In the genomic region with DNA sequence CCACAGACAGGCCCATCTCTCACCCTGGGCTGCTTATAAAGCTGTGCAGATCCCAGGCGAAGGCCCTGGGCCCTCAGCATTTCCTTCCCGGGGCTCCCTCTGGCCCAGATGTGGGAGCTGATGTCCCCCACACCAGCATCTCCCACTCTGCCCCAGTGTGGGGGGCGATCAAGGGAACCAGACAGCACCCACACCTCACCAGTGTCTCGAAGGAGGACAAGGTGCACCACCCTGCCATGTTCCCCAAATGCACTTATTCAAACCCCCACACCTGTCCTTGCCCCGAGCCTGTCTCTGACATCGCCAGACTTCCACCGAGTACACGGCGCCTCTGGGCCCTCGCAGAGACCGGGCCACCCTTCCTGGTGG, we compare ENCODE assay signal across 25 cellular contexts. TPM values are rescaled to one million over a fixed set of nuclear protein-coding genes. Genes with fewer than 3 reads are reported as not detected.
"Had no signal": no experiment of that assay in that cellular context is flagged by ENCODE, and none has a peak within 500 bp of the region (broad histone marks: within the 10 kb centered on the region; RNA-seq: fewer than 3 reads in every experiment).

No MANE protein-coding gene starts in this region.

- DNase-seq: hypothalamus; immature natural killer cell; midbrain; nucleus accumbens; stimulated activated CD4-positive, alpha-beta T cell treated with anti-CD3 and anti-CD28 coated beads, Interleukin-1b, Interleukin-23, amount 100 ng/mL, for 48 hours; stimulated activated CD4-positive, alpha-beta T cell treated with anti-CD3 and anti-CD28 coated beads, Interleukin-2, amount 100 ng/mL, for 48 hours; stimulated activated CD4-positive, alpha-beta T cell treated with anti-CD3 and anti-CD28 coated beads, Interleukin-4, amount 100 ng/mL, for 4 hours; stimulated activated CD8-positive, alpha-beta memory T cell treated with anti-CD3 and anti-CD28 coated beads, Interleukin-4, amount 100 ng/mL, for 48 hours; stimulated activated naive B cell treated with anti-CD40 and anti-IgM and Interleukin-4, amounts not matched to agents 10 μg/mL and 1 μg/mL and 100 μg/mL, for 72 hours; stimulated activated naive CD8-positive, alpha-beta T cell treated with anti-CD3 and anti-CD28 coated beads, Interleukin-15, Interleukin-2, amounts not matched to agents 100 U/mL and 50 U/mL, for 24 hours; stomach; testis; thyroid gland; transverse colon had no signal

- H3K27ac ChIP-seq: parathyroid adenoma, psoas muscle, right lobe of liver, stomach, testis, thyroid gland, transverse colon, upper lobe of left lung, vagina had no signal

- H3K4me3 Mint-ChIP-seq: immature natural killer cell; naive thymus-derived CD4-positive, alpha-beta T cell; natural killer cell treated with Interleukin-12 subunit alpha and Interleukin-12 subunit beta and Interleukin-15 and Interleukin-18, amount 100 ng/mL, for 72 hours; stimulated activated naive B cell treated with anti-CD40 and anti-IgM and Interleukin-4, amounts not matched to agents 10 μg/mL and 1 μg/mL and 100 μg/mL, for 72 hours had no signal

- H3K27me3 Mint-ChIP-seq: naive thymus-derived CD4-positive, alpha-beta T cell; natural killer cell treated with Interleukin-12 subunit alpha and Interleukin-12 subunit beta and Interleukin-15 and Interleukin-18, amount 100 ng/mL, for 72 hours; stimulated activated naive B cell treated with anti-CD40 and anti-IgM and Interleukin-4, amounts not matched to agents 10 μg/mL and 1 μg/mL and 100 μg/mL, for 72 hours had no signal

- H2AFZ ChIP-seq: parathyroid adenoma had no signal

- H3K9me3 Mint-ChIP-seq: immature natural killer cell; naive thymus-derived CD4-positive, alpha-beta T cell; natural killer cell treated with Interleukin-12 subunit alpha and Interleukin-12 subunit beta and Interleukin-15 and Interleukin-18, amount 100 ng/mL, for 72 hours; stimulated activated naive B cell treated with anti-CD40 and anti-IgM and Interleukin-4, amounts not matched to agents 10 μg/mL and 1 μg/mL and 100 μg/mL, for 72 hours had no signal

- H3K36me3 ChIP-seq: right lobe of liver, thyroid gland, transverse colon, vagina had no signal

- H3K36me3 Mint-ChIP-seq: immature natural killer cell; natural killer cell treated with Interleukin-12 subunit alpha and Interleukin-12 subunit beta and Interleukin-15 and Interleukin-18, amount 100 ng/mL, for 72 hours had no signal

- H3K27ac Mint-ChIP-seq: immature natural killer cell; natural killer cell treated with Interleukin-12 subunit alpha and Interleukin-12 subunit beta and Interleukin-15 and Interleukin-18, amount 100 ng/mL, for 72 hours; stimulated activated naive B cell treated with anti-CD40 and anti-IgM and Interleukin-4, amounts not matched to agents 10 μg/mL and 1 μg/mL and 100 μg/mL, for 72 hours had no signal

- H3K27me3 ChIP-seq: right lobe of liver, stomach, testis, thyroid gland, transverse colon, upper lobe of left lung, vagina had no signal

- H3K79me2 ChIP-seq: parathyroid adenoma had no signal

- ATAC-seq: left lobe of liver; mucosa of descending colon; naive thymus-derived CD4-positive, alpha-beta T cell; natural killer cell treated with Interleukin-12 subunit alpha and Interleukin-12 subunit beta and Interleukin-15 and Interleukin-18, amount 100 ng/mL, for 72 hours; psoas muscle; right lobe of liver; stimulated activated naive B cell treated with anti-CD40 and anti-IgM and Interleukin-4, amounts not matched to agents 10 μg/mL and 1 μg/mL and 100 μg/mL, for 72 hours; stimulated activated naive CD8-positive, alpha-beta T cell treated with anti-CD3 and anti-CD28 coated beads, Interleukin-15, Interleukin-2, amounts not matched to agents 100 U/mL and 50 U/mL, for 24 hours had no signal

- H3K4me2 ChIP-seq: smooth muscle cell had no signal

- H3K9ac ChIP-seq: parathyroid adenoma had no signal

- H3K9me3 ChIP-seq: mucosa of descending colon, psoas muscle, right lobe of liver, stomach, testis, thyroid gland, transverse colon, upper lobe of left lung, vagina had no signal

- H3K4me3 ChIP-seq: lung, mucosa of descending colon, psoas muscle, right lobe of liver, smooth muscle cell, stomach, testis, thyroid gland, transverse colon, upper lobe of left lung, vagina had no signal

- H3K4me1 ChIP-seq: parathyroid adenoma, psoas muscle, right lobe of liver, stomach, testis, thyroid gland, transverse colon, upper lobe of left lung, vagina had no signal

- H3K4me1 Mint-ChIP-seq: immature natural killer cell had no signal

RNA-seq across cellular contexts. Expression of gene DPYSL4, which starts 19.6 kb away (rescaled TPM):
- polyA plus RNA-seq: immature natural killer cell had no signal
